11 cellular contexts compared by ENCODE assay signal in the genomic region with DNA sequence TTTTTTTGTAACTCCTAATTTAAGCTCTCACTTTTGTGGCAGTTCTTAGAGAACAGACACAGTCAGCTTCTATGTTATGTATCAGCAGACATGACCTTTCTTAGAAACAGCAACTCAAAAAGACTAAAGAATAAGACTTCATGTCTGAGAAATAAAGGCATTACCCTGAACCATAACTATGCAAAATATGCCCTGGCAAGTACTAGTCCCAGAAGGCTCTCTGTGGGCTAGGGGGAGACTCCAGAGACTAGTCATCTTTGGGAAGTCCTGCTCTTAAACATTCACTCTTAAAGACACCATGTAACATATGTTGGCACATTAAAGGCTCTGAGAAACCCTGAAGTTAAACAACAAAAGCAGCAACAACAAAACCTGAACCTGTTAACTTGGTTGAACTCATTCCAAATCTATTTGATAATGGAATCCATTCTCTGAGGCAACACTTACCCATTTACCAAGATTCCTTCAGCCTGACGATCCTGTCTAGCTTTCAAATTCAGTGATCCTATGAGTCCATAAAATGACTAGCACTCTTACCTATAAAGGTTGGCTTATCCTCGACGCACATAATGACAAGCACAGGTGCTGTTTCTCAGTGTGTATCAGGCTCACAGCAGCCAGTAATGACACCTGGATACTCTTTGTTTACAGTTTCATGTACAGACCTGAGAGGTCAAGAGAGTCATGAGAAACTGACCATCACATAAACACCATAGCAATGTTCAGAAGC.
DNase-seq lines count a peak whose midpoint lies in the region; ATAC-seq and TF ChIP-seq lines count a peak whose summit lies in the region.
"Had no signal": no experiment of that assay in that cellular context is flagged by ENCODE, and none has a peak within 500 bp of the region (broad histone marks: within the 10 kb centered on the region; RNA-seq: fewer than 3 reads in every experiment).

No MANE protein-coding gene starts in this region.

- peak overlapping the region; percentile 89 for H3K27ac Mint-ChIP-seq in activated CD4-positive, alpha-beta T cell treated with anti-CD3 and anti-CD28 coated beads, Interleukin-2, amount 10 ng/mL, durations not matched to agents 24 days and 14 days

- H3K9ac ChIP-seq in adipocyte (ENCODE audit: low read length), result no peak overlapping the region
- H3K9ac ChIP-seq: BLaER1 treated with 17β-estradiol and CSF1 and Interleukin-3, amounts not matched to agents 10 nM and 100 nM had no signal

- no peak for DNase-seq in activated CD4-positive, alpha-beta T cell treated with anti-CD3 and anti-CD28 coated beads, Interleukin-2, amount 10 ng/mL, durations not matched to agents 24 days and 14 days
- no peak for DNase-seq in activated CD4-positive, alpha-beta T cell treated with anti-CD3 and anti-CD28 coated beads, Interleukin-2, amount 50 U/mL, for 1 hour
- DNase-seq in adipocyte (ENCODE audit: low read depth), result peak; percentile 65
- peak; percentile 69 for DNase-seq in skeletal muscle cell (ENCODE audit: low read depth)
- DNase-seq in left cardiac atrium, result no peak
- DNase-seq in psoas muscle, result no peak
- no peak for DNase-seq in Ammon's horn (ENCODE audit: low spot score)
- DNase-seq: retina had no signal

- H3K27me3 Mint-ChIP-seq in activated CD4-positive, alpha-beta T cell treated with anti-CD3 and anti-CD28 coated beads, Interleukin-2, amount 10 ng/mL, durations not matched to agents 24 days and 14 days, result no peaks in the 10 kb centered on the region

- H3K4me1 ChIP-seq in adipocyte (ENCODE audit: control insufficient read depth, insufficient read depth, low read length) (peaks cover 35% of the 10 kb centered on the region), psoas muscle (peaks cover 8% of the 10 kb centered on the region)

- intact Hi-C loops in activated CD4-positive, alpha-beta T cell treated with anti-CD3 and anti-CD28 coated beads, Interleukin-2, amount 10 ng/mL, durations not matched to agents 24 days and 14 days (cut with micrococcal nuclease), result no loop called here
- intact Hi-C loops in left cardiac atrium (cut with DNase I) (no loop called here), psoas muscle (cut with DNase I) (no loop called here)

- no peak overlapping the region for H3K4me3 ChIP-seq in adipocyte (ENCODE audit: low read length)
- H3K4me3 ChIP-seq in skeletal muscle cell (ENCODE audit: low read depth, low read length), result no peak overlapping the region
- no peak overlapping the region for H3K4me3 ChIP-seq in psoas muscle
- H3K4me3 ChIP-seq: BLaER1 treated with 17β-estradiol and CSF1 and Interleukin-3, amounts not matched to agents 10 nM and 100 nM had no signal

- ATAC-seq in HG02763 (IDR thresholded peaks at IDR 0.05; ENCODE audit: unreplicated experiment) (peak; percentile 57), left cardiac atrium (no peak), psoas muscle (no peak)

- H3K36me3 Mint-ChIP-seq in activated CD4-positive, alpha-beta T cell treated with anti-CD3 and anti-CD28 coated beads, Interleukin-2, amount 10 ng/mL, durations not matched to agents 24 days and 14 days (ENCODE audit: low read depth), result peaks cover 34% of the 10 kb centered on the region

- 52 to 70% (median 60%) methylated on average over 3 of the region's 3 CpGs for WGBS in psoas muscle, 3 donors

- H3K4me1 Mint-ChIP-seq in activated CD4-positive, alpha-beta T cell treated with anti-CD3 and anti-CD28 coated beads, Interleukin-2, amount 10 ng/mL, durations not matched to agents 24 days and 14 days, result peaks cover 88% of the 10 kb centered on the region

- H3K9me3 Mint-ChIP-seq in activated CD4-positive, alpha-beta T cell treated with anti-CD3 and anti-CD28 coated beads, Interleukin-2, amount 10 ng/mL, durations not matched to agents 24 days and 14 days, result peaks cover 13% of the 10 kb centered on the region
- H3K9me3 Mint-ChIP-seq: activated naive CD4-positive, alpha-beta T cell treated with anti-CD3 and anti-CD28 coated beads, Interleukin-2, amount 50 U/mL, for 72 hours had no signal

- H3K36me3 ChIP-seq in adipocyte (ENCODE audit: control insufficient read depth, insufficient read depth, low read length, severe bottlenecking) (no peaks in the 10 kb centered on the region), psoas muscle (ENCODE audit: insufficient read depth in 1 of 2, low read depth in 1 of 2) (no peaks in the 10 kb centered on the region)

- peak overlapping the region; percentile 55 for H3K4me3 Mint-ChIP-seq in activated CD4-positive, alpha-beta T cell treated with anti-CD3 and anti-CD28 coated beads, Interleukin-2, amount 10 ng/mL, durations not matched to agents 24 days and 14 days

- H3K9me3 ChIP-seq in adipocyte (ENCODE audit: control insufficient read depth, low read length) (no peaks in the 10 kb centered on the region), psoas muscle (no peaks in the 10 kb centered on the region)

- TF ChIP-seq CTCF in psoas muscle (IDR thresholded peaks at IDR 0.05), result no peak

- no peak overlapping the region for H3K27ac ChIP-seq in psoas muscle
- H3K27ac ChIP-seq: BLaER1 treated with 17β-estradiol and CSF1 and Interleukin-3, amounts not matched to agents 10 nM and 100 nM had no signal

- no peaks in the 10 kb centered on the region for H3K27me3 ChIP-seq in adipocyte (replicated peaks; ENCODE audit: control insufficient read depth, insufficient read depth, low read length)
- H3K27me3 ChIP-seq in psoas muscle (ENCODE audit: insufficient read depth in 3 of 3, low read length in 2 of 3), result no peaks in the 10 kb centered on the region
- H3K27me3 ChIP-seq: BLaER1 treated with 17β-estradiol and CSF1 and Interleukin-3, amounts not matched to agents 10 nM and 100 nM had no signal

Comparison
In these comparisons a context has a peak if more than half of its experiments do, and no peak if none do; other contexts are left out.
1. DNase-seq: peak in adipocyte (single experiment) and skeletal muscle cell (single experiment); none in activated CD4-positive, alpha-beta T cell treated with anti-CD3 and anti-CD28 coated beads, Interleukin-2, amount 10 ng/mL, durations not matched to agents 24 days and 14 days (single experiment), activated CD4-positive, alpha-beta T cell treated with anti-CD3 and anti-CD28 coated beads, Interleukin-2, amount 50 U/mL, for 1 hour (single experiment), left cardiac atrium (single experiment), psoas muscle (0 of 2) and Ammon's horn (single experiment).